9 cellular contexts compared by ENCODE assay signal in genomic region chr10:82969405-82969804, GRCh38.
A peak's percentile ranks its signal among the peaks of the same experiment; 100 is the strongest.
DNase-seq lines count a peak whose midpoint lies in the region; ATAC-seq and TF ChIP-seq lines count a peak whose summit lies in the region.
"Had no signal": no experiment of that assay in that cellular context is flagged by ENCODE, and none has a peak within 500 bp of the region (broad histone marks: within the 10 kb centered on the region; RNA-seq: fewer than 3 reads in every experiment).

No MANE protein-coding gene starts in this region.

- peak; percentile 19 to 68 (median 49) for TF ChIP-seq CTCF in body of pancreas (IDR thresholded peaks at IDR 0.05)

- no peak overlapping the region for H2BK5ac ChIP-seq in mesenchymal stem cell (ENCODE audit: low read depth, low read length, poor library complexity, severe bottlenecking)

- 8 to 19% methylated on average over 1 of the region's 1 CpG for WGBS in body of pancreas, 2 donors
- WGBS in mesenchymal stem cell: 40% methylated on average over 1 of the region's 1 CpG

- no peak overlapping the region for H4K8ac ChIP-seq in mesenchymal stem cell (ENCODE audit: low read length)

- no peak for ATAC-seq in body of pancreas
- ATAC-seq in HG02623 (IDR thresholded peaks at IDR 0.05; ENCODE audit: unreplicated experiment): no peak
- no peak for ATAC-seq in HG02840 (IDR thresholded peaks at IDR 0.05; ENCODE audit: low FRiP score, unreplicated experiment)
- ATAC-seq in GM18519 (IDR thresholded peaks at IDR 0.05; ENCODE audit: low FRiP score, unreplicated experiment): no peak
- ATAC-seq: stimulated activated memory B cell treated with anti-CD40 and anti-IgM and Interleukin-4, amounts not matched to agents 10 μg/mL and 1 μg/mL and 100 μg/mL, for 72 hours had no signal

- H3K9me3 ChIP-seq in body of pancreas (no peaks in the 10 kb centered on the region), mesenchymal stem cell (ENCODE audit: control insufficient read depth, low read length) (no peaks in the 10 kb centered on the region)

- peak; percentile 74 for DNase-seq in DMS53 (lab: John Stamatoyannopoulos, UW)
- DNase-seq in Jurkat, Clone E6-1 (ENCODE audit: low read depth, low spot score): peak; percentile 1
- DNase-seq in body of pancreas: no peak
- DNase-seq in mesenchymal stem cell: peak; percentile 35
- DNase-seq in activated naive CD4-positive, alpha-beta T cell treated with Interleukin-2 at 50 U/mL for 16 hours: no peak

- no peak overlapping the region for H3K18ac ChIP-seq in mesenchymal stem cell (ENCODE audit: low read depth in 1 of 2, low read length in 2 of 2)

- H3K14ac ChIP-seq in mesenchymal stem cell (ENCODE audit: low read length in 2 of 2): no peak overlapping the region

- no peak overlapping the region for H2BK12ac ChIP-seq in mesenchymal stem cell (ENCODE audit: low read length in 2 of 2)

- no peak overlapping the region for H3K9ac ChIP-seq in mesenchymal stem cell (ENCODE audit: low read length)

- no peak overlapping the region for H3K4me3 ChIP-seq in Jurkat, Clone E6-1 (ENCODE audit: low read length)
- H3K4me3 ChIP-seq in body of pancreas: no peak overlapping the region
- H3K4me3 ChIP-seq in mesenchymal stem cell (ENCODE audit: insufficient read depth in 1 of 2, low read depth in 1 of 2, low read length in 2 of 2): no peak overlapping the region

- H2AK5ac ChIP-seq in mesenchymal stem cell (ENCODE audit: low read length, severe bottlenecking): no peak overlapping the region

- no peak overlapping the region for H3K4ac ChIP-seq in mesenchymal stem cell (ENCODE audit: low read depth in 1 of 2, low read length in 2 of 2)

- intact Hi-C loops in body of pancreas (cut with DNase I): loop anchor here (10.0 kb wide), 1 partner anchor 175 kb away; no protein-coding TSS in a partner anchor

- no peaks in the 10 kb centered on the region for H3K27me3 ChIP-seq in body of pancreas
- no peaks in the 10 kb centered on the region for H3K27me3 ChIP-seq in mesenchymal stem cell (ENCODE audit: control insufficient read depth in 1 of 2, insufficient read depth in 1 of 2, low read length in 2 of 2)

- no peak overlapping the region for H3K4me2 ChIP-seq in mesenchymal stem cell (ENCODE audit: low read length, poor library complexity, severe bottlenecking)

- H3K79me1 ChIP-seq in mesenchymal stem cell (replicated peaks; ENCODE audit: low read length, poor library complexity, severe bottlenecking): no peaks in the 10 kb centered on the region

- H3K23ac ChIP-seq in mesenchymal stem cell (ENCODE audit: low read length in 2 of 2): no peak overlapping the region

- H2BK15ac ChIP-seq in mesenchymal stem cell (ENCODE audit: low read depth, poor library complexity, severe bottlenecking): no peak overlapping the region

- H3K27ac ChIP-seq in body of pancreas: no peak overlapping the region
- no peak overlapping the region for H3K27ac ChIP-seq in mesenchymal stem cell (ENCODE audit: low read length, poor library complexity, severe bottlenecking)

- H2BK120ac ChIP-seq in mesenchymal stem cell (ENCODE audit: low read depth, low read length): no peak overlapping the region

- no peaks in the 10 kb centered on the region for H3K36me3 ChIP-seq in body of pancreas (replicated peaks in 1 of 2; ENCODE audit: insufficient read depth in 1 of 2, low read depth in 2 of 2)
- no peaks in the 10 kb centered on the region for H3K36me3 ChIP-seq in mesenchymal stem cell (ENCODE audit: control insufficient read depth in 1 of 2, insufficient read depth in 2 of 2, low read depth in 1 of 2, low read length in 2 of 2)

- no peak for TF ChIP-seq POLR2A in body of pancreas (IDR thresholded peaks at IDR 0.05)

- no peak overlapping the region for H4K91ac ChIP-seq in mesenchymal stem cell (ENCODE audit: low read length)

- H2AFZ ChIP-seq in mesenchymal stem cell (ENCODE audit: low read depth, low read length): no peak overlapping the region

- H3K4me1 ChIP-seq in body of pancreas (no peaks in the 10 kb centered on the region), mesenchymal stem cell (ENCODE audit: control insufficient read depth, insufficient read depth, low read depth, low read length) (peaks cover 2% of the 10 kb centered on the region)

Comparison
In these comparisons a context has a peak if more than half of its experiments do, and no peak if none do; other contexts are left out.
1. DNase-seq: peak in DMS53 (single experiment), Jurkat, Clone E6-1 (single experiment) and mesenchymal stem cell (single experiment); none in body of pancreas (0 of 4) and activated naive CD4-positive, alpha-beta T cell treated with Interleukin-2 at 50 U/mL for 16 hours (single experiment).